26 cellular contexts compared by ENCODE assay signal in the genomic region with DNA sequence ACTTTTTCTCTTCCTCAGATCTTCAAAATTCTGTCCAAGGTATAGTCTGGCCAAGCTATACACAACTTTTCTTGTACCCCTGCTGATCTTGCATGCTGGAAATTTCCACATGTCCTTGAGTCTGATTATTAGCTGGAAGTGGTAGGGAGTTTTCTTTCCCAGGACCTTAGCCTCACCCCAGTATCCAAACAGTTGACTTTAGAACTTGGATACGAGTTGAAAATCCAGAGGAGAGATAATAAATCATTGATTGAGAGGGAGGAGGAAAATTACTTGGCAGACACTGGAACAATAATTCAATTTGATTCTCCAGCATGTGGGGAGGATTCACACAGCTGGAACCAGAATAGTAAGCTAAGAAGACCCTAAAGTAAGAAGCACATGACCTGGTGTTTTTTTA.
"Had no signal": no experiment of that assay in that cellular context is flagged by ENCODE, and none has a peak within 500 bp of the region (broad histone marks: within the 10 kb centered on the region; RNA-seq: fewer than 3 reads in every experiment).

No MANE protein-coding gene starts in this region.

- H3K4me3 Mint-ChIP-seq: immature natural killer cell; naive thymus-derived CD8-positive, alpha-beta T cell; neural progenitor cell; stimulated activated effector memory CD8-positive, alpha-beta T cell treated with anti-CD3 and anti-CD28 coated beads, Interleukin-12 subunit alpha, Interleukin-12 subunit beta, amount 100 ng/mL, for 72 hours had no signal

- H3K27ac ChIP-seq: epithelial cell of prostate, esophagus muscularis mucosa, heart right ventricle, neural progenitor cell, parathyroid adenoma, stomach, thyroid gland had no signal

- H3K4me3 ChIP-seq: esophagus muscularis mucosa, heart right ventricle, neural progenitor cell, stomach, thyroid gland had no signal

- H3K4me2 ChIP-seq: neural progenitor cell had no signal

- H3K36me3 ChIP-seq: esophagus muscularis mucosa, heart right ventricle, neural progenitor cell, stomach, thyroid gland had no signal

- H3K4me1 ChIP-seq: esophagus muscularis mucosa, heart right ventricle, thyroid gland had no signal

- DNase-seq: caudate nucleus; cerebellar nuclear complex; cortex of kidney; effector CD4-positive, alpha-beta T cell; foreskin melanocyte; glutamatergic neuron; heart right ventricle; hypothalamus; immature natural killer cell; islet precursor cell; kidney glomerular epithelial cell; left colon; mesendoderm; naive thymus-derived CD8-positive, alpha-beta T cell; stimulated activated CD4-positive, alpha-beta T cell treated with anti-CD3 and anti-CD28 coated beads, Interleukin-2, amount 100 ng/mL, for 24 hours; stimulated activated CD4-positive, alpha-beta T cell treated with anti-CD3 and anti-CD28 coated beads, Interleukin-4, amount 100 ng/mL, for 24 hours; stimulated activated naive CD4-positive, alpha-beta T cell treated with Interleukin-2 at 50 U/mL for 16 hours; stomach; thyroid gland; trophoblast cell had no signal

- H3K9me3 Mint-ChIP-seq: immature natural killer cell; neural progenitor cell; stimulated activated effector memory CD8-positive, alpha-beta T cell treated with anti-CD3 and anti-CD28 coated beads, Interleukin-12 subunit alpha, Interleukin-12 subunit beta, amount 100 ng/mL, for 72 hours had no signal

- H3K4me1 Mint-ChIP-seq: immature natural killer cell; stimulated activated effector memory CD8-positive, alpha-beta T cell treated with anti-CD3 and anti-CD28 coated beads, Interleukin-12 subunit alpha, Interleukin-12 subunit beta, amount 100 ng/mL, for 72 hours had no signal

- H3K79me2 ChIP-seq: parathyroid adenoma had no signal

- H3K9me3 ChIP-seq: esophagus muscularis mucosa, heart right ventricle, stomach, thyroid gland had no signal

- H3K27me3 ChIP-seq: esophagus muscularis mucosa, heart right ventricle, neural progenitor cell, stomach, thyroid gland had no signal

- H3K27ac Mint-ChIP-seq: immature natural killer cell; naive thymus-derived CD8-positive, alpha-beta T cell; neural progenitor cell; progenitor cell of endocrine pancreas; stimulated activated effector memory CD8-positive, alpha-beta T cell treated with anti-CD3 and anti-CD28 coated beads, Interleukin-12 subunit alpha, Interleukin-12 subunit beta, amount 100 ng/mL, for 72 hours had no signal

- H3K9ac ChIP-seq: neural progenitor cell, parathyroid adenoma had no signal

- H3K36me3 Mint-ChIP-seq: immature natural killer cell; naive thymus-derived CD8-positive, alpha-beta T cell; neural progenitor cell; stimulated activated effector memory CD8-positive, alpha-beta T cell treated with anti-CD3 and anti-CD28 coated beads, Interleukin-12 subunit alpha, Interleukin-12 subunit beta, amount 100 ng/mL, for 72 hours had no signal

- H3K27me3 Mint-ChIP-seq: progenitor cell of endocrine pancreas had no signal

- H2AFZ ChIP-seq: neural progenitor cell, parathyroid adenoma had no signal
